ENCODE assay signal across 9 cellular contexts in genomic region chr20:38592411-38592790, GRCh38. TPM values are rescaled to one million over a fixed set of nuclear protein-coding genes. Genes with fewer than 3 reads are reported as not detected.
"Had no signal": no experiment of that assay in that cellular context is flagged by ENCODE, and none has a peak within 500 bp of the region (broad histone marks: within the 10 kb centered on the region; RNA-seq: fewer than 3 reads in every experiment).

No MANE protein-coding gene starts in this region.

RNA-seq across cellular contexts. Expression of gene ARHGAP40, which starts 9.2 kb away (rescaled TPM):
- total RNA-seq: activated CD4-positive, alpha-beta memory T cell treated with anti-CD3 and anti-CD28 coated beads for 36 hours; activated CD4-positive, alpha-beta T cell treated with anti-CD3 and anti-CD28 coated beads, Interleukin-2, amount 10 ng/mL, durations not matched to agents 7 days and 5 days; activated naive CD4-positive, alpha-beta T cell treated with anti-CD3 and anti-CD28 coated beads, Interleukin-2, amount 50 U/mL, for 72 hours; activated T-cell treated with anti-CD3 and anti-CD28 coated beads, Interleukin-2, amount 50 U/mL, for 4 hours; cardiac muscle cell; Peyer's patch; T-helper 17 cell had no signal
- polyA plus RNA-seq: cardiac muscle cell had no signal

RNA-seq across cellular contexts. Expression of gene ADIG, which starts 11.4 kb away (rescaled TPM):
- total RNA-seq: activated CD4-positive, alpha-beta memory T cell treated with anti-CD3 and anti-CD28 coated beads for 36 hours; activated CD4-positive, alpha-beta T cell treated with anti-CD3 and anti-CD28 coated beads, Interleukin-2, amount 10 ng/mL, durations not matched to agents 7 days and 5 days; activated naive CD4-positive, alpha-beta T cell treated with anti-CD3 and anti-CD28 coated beads, Interleukin-2, amount 50 U/mL, for 72 hours; activated T-cell treated with anti-CD3 and anti-CD28 coated beads, Interleukin-2, amount 50 U/mL, for 4 hours; astrocyte; cardiac muscle cell; Peyer's patch; SK-MEL-5; T-helper 17 cell had no signal
- polyA plus RNA-seq: cardiac muscle cell had no signal
